ENCODE assay signal across 1 cellular context in the genomic region with DNA sequence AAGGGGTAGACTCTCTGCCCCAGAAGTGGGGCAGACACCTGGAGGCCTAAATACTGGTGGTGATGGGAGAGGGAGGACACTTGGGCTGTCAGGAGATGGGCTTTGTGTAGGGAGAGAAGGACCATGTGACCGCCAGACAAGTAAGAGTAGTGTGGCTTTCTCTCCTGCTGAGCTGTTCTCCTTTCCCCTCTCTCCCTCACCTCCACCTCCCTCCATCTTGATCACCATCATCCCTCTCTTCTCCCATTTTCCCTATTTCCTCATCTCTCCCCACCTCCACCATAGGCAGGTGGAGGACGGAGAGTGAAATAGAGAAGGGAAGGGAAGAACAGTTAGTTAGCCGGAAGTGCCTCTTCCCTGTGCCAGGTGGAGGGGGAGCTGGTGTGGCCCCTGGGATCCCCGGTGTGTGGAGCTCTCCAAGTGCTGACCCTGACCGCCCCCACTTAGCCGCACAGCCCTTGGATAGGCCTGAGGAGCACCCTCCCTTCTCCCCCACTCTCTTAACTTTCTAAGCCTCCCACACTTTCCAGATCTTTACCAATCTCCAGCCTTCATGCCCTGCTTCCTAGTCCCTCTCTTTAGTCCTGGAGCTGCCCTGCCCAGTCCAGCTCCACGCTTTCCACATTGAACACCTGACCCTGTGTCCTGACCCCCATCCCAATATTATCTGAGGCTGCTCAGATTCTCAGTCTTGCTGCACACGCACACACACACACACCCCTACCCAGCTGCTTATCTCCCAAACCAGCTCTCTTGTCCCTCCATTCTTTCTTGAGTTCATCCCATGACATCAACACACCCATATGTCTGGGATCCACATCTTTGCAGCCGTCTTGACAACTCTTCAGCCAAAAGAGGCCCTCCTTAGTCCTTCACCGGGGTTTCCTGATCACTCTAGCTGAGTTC.
TF ChIP-seq lines count a peak whose summit lies in the region.

No MANE protein-coding gene starts in this region.

TF ChIP-seq in K562, 482 proteins besides CTCF, POLR2A, EP300 and RAD21 (continued from another document and continues in another):
- TF ChIP-seq, protein P1, sequence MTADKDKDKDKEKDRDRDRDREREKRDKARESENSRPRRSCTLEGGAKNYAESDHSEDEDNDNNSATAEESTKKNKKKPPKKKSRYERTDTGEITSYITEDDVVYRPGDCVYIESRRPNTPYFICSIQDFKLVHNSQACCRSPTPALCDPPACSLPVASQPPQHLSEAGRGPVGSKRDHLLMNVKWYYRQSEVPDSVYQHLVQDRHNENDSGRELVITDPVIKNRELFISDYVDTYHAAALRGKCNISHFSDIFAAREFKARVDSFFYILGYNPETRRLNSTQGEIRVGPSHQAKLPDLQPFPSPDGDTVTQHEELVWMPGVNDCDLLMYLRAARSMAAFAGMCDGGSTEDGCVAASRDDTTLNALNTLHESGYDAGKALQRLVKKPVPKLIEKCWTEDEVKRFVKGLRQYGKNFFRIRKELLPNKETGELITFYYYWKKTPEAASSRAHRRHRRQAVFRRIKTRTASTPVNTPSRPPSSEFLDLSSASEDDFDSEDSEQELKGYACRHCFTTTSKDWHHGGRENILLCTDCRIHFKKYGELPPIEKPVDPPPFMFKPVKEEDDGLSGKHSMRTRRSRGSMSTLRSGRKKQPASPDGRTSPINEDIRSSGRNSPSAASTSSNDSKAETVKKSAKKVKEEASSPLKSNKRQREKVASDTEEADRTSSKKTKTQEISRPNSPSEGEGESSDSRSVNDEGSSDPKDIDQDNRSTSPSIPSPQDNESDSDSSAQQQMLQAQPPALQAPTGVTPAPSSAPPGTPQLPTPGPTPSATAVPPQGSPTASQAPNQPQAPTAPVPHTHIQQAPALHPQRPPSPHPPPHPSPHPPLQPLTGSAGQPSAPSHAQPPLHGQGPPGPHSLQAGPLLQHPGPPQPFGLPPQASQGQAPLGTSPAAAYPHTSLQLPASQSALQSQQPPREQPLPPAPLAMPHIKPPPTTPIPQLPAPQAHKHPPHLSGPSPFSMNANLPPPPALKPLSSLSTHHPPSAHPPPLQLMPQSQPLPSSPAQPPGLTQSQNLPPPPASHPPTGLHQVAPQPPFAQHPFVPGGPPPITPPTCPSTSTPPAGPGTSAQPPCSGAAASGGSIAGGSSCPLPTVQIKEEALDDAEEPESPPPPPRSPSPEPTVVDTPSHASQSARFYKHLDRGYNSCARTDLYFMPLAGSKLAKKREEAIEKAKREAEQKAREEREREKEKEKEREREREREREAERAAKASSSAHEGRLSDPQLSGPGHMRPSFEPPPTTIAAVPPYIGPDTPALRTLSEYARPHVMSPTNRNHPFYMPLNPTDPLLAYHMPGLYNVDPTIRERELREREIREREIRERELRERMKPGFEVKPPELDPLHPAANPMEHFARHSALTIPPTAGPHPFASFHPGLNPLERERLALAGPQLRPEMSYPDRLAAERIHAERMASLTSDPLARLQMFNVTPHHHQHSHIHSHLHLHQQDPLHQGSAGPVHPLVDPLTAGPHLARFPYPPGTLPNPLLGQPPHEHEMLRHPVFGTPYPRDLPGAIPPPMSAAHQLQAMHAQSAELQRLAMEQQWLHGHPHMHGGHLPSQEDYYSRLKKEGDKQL (CRISPR knock-in tag; IDR thresholded peaks at IDR 0.05; ENCODE audit: borderline replicate concordance): no peak
- TF ChIP-seq FOXK2 (conservative IDR thresholded peaks at IDR 0.05 in 1 of 2, IDR thresholded peaks at IDR 0.05 in 1 of 2; ENCODE audit: low read depth in 2 of 2) (peak; percentile 59 to 76; a peak in 3 of 4 replicates), DACH1 (IDR thresholded peaks at IDR 0.05; ENCODE audit: partially characterized antibody) (no peak), TRIM28 (IDR thresholded peaks at IDR 0.05) (0 out of 2 replicates have a peak, but pooled peaks have one; percentile 48), MAZ (CRISPR knock-in tag; conservative IDR thresholded peaks at IDR 0.05 in 1 of 2, IDR thresholded peaks at IDR 0.05 in 1 of 2) (peak in 1 of 2 experiments; percentile 57; a peak in 1 of 4 replicates), BHLHE40 (IDR thresholded peaks at IDR 0.05; ENCODE audit: low read length) (peak; percentile 67), GATA2 (CRISPR knock-in tag; IDR thresholded peaks at IDR 0.05) (peak; percentile 95), HDAC2 (IDR thresholded peaks at IDR 0.05) (peak; percentile 90), HIVEP1 (CRISPR knock-in tag; IDR thresholded peaks at IDR 0.05) (no peak), HOXB6 (CRISPR knock-in tag; IDR thresholded peaks at IDR 0.05; ENCODE audit: borderline replicate concordance) (no peak), CHD4 (IDR thresholded peaks at IDR 0.05; ENCODE audit: insufficient read depth, insufficient replicate concordance, low read depth, low read length, poor library complexity, severe bottlenecking) (no peak), KLF1 (tag; IDR thresholded peaks at IDR 0.05) (0 out of 2 replicates have a peak, but pooled peaks have one; percentile 64), NONO (IDR thresholded peaks at IDR 0.05; ENCODE audit: low read depth in 2 of 2, low read length in 1 of 2) (no peak), ZNF589 (CRISPR knock-in tag; IDR thresholded peaks at IDR 0.05; ENCODE audit: low read depth) (0 out of 2 replicates have a peak, but pooled peaks have one; percentile 67), LCOR (CRISPR knock-in tag; IDR thresholded peaks at IDR 0.05) (0 out of 2 replicates have a peak, but pooled peaks have one; percentile 48), ZNF584 (CRISPR knock-in tag; IDR thresholded peaks at IDR 0.05; ENCODE audit: low read depth) (peak; percentile 42; the same call in 1 of the 2 replicates), PHB2 (IDR thresholded peaks at IDR 0.05; ENCODE audit: low read depth) (peak; percentile 84), LARP7 (IDR thresholded peaks at IDR 0.05) (0 out of 2 replicates have a peak, but pooled peaks have one; percentile 58), SMARCA5 (IDR thresholded peaks at IDR 0.05) (no peak), KDM1A (IDR thresholded peaks at IDR 0.05) (peak; percentile 94 to 97), ELF2 (CRISPR knock-in tag; IDR thresholded peaks at IDR 0.05) (no peak), GTF2F1 (IDR thresholded peaks at IDR 0.05; ENCODE audit: low read depth, low read length) (no peak), ATF7 (IDR thresholded peaks at IDR 0.05) (peak; percentile 39; the same call in 1 of the 2 replicates), SMAD4 (CRISPR knock-in tag; conservative IDR thresholded peaks at IDR 0.05) (peak; percentile 91), KLF16 (IDR thresholded peaks at IDR 0.05) (peak; percentile 78; the same call in 1 of the 2 replicates), CBX8 (IDR thresholded peaks at IDR 0.05; ENCODE audit: borderline replicate concordance, extremely low read depth, low read depth, low read length, poor library complexity, severe bottlenecking) (no peak)
- TF ChIP-seq, protein P2, sequence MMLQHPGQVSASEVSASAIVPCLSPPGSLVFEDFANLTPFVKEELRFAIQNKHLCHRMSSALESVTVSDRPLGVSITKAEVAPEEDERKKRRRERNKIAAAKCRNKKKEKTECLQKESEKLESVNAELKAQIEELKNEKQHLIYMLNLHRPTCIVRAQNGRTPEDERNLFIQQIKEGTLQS (IDR thresholded peaks at IDR 0.05): peak; percentile 42; the same call in 1 of the 2 replicates
- TF ChIP-seq, protein P2 (CRISPR knock-in tag; conservative IDR thresholded peaks at IDR 0.05): no peak
- TF ChIP-seq, protein P3, sequence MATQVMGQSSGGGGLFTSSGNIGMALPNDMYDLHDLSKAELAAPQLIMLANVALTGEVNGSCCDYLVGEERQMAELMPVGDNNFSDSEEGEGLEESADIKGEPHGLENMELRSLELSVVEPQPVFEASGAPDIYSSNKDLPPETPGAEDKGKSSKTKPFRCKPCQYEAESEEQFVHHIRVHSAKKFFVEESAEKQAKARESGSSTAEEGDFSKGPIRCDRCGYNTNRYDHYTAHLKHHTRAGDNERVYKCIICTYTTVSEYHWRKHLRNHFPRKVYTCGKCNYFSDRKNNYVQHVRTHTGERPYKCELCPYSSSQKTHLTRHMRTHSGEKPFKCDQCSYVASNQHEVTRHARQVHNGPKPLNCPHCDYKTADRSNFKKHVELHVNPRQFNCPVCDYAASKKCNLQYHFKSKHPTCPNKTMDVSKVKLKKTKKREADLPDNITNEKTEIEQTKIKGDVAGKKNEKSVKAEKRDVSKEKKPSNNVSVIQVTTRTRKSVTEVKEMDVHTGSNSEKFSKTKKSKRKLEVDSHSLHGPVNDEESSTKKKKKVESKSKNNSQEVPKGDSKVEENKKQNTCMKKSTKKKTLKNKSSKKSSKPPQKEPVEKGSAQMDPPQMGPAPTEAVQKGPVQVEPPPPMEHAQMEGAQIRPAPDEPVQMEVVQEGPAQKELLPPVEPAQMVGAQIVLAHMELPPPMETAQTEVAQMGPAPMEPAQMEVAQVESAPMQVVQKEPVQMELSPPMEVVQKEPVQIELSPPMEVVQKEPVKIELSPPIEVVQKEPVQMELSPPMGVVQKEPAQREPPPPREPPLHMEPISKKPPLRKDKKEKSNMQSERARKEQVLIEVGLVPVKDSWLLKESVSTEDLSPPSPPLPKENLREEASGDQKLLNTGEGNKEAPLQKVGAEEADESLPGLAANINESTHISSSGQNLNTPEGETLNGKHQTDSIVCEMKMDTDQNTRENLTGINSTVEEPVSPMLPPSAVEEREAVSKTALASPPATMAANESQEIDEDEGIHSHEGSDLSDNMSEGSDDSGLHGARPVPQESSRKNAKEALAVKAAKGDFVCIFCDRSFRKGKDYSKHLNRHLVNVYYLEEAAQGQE (CRISPR knock-in tag; IDR thresholded peaks at IDR 0.05; ENCODE audit: low read depth): peak; percentile 38; the same call in 1 of the 2 replicates
- TF ChIP-seq, protein P4, sequence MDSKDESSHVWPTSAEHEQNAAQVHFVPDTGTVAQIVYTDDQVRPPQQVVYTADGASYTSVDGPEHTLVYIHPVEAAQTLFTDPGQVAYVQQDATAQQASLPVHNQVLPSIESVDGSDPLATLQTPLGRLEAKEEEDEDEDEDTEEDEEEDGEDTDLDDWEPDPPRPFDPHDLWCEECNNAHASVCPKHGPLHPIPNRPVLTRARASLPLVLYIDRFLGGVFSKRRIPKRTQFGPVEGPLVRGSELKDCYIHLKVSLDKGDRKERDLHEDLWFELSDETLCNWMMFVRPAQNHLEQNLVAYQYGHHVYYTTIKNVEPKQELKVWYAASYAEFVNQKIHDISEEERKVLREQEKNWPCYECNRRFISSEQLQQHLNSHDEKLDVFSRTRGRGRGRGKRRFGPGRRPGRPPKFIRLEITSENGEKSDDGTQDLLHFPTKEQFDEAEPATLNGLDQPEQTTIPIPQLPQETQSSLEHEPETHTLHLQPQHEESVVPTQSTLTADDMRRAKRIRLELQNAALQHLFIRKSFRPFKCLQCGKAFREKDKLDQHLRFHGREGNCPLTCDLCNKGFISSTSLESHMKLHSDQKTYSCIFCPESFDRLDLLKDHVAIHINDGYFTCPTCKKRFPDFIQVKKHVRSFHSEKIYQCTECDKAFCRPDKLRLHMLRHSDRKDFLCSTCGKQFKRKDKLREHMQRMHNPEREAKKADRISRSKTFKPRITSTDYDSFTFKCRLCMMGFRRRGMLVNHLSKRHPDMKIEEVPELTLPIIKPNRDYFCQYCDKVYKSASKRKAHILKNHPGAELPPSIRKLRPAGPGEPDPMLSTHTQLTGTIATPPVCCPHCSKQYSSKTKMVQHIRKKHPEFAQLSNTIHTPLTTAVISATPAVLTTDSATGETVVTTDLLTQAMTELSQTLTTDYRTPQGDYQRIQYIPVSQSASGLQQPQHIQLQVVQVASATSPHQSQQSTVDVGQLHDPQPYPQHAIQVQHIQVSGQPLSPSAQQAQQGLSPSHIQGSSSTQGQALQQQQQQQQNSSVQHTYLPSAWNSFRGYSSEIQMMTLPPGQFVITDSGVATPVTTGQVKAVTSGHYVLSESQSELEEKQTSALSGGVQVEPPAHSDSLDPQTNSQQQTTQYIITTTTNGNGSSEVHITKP (IDR thresholded peaks at IDR 0.05; ENCODE audit: partially characterized antibody): peak; percentile 12
- TF ChIP-seq, protein P5, sequence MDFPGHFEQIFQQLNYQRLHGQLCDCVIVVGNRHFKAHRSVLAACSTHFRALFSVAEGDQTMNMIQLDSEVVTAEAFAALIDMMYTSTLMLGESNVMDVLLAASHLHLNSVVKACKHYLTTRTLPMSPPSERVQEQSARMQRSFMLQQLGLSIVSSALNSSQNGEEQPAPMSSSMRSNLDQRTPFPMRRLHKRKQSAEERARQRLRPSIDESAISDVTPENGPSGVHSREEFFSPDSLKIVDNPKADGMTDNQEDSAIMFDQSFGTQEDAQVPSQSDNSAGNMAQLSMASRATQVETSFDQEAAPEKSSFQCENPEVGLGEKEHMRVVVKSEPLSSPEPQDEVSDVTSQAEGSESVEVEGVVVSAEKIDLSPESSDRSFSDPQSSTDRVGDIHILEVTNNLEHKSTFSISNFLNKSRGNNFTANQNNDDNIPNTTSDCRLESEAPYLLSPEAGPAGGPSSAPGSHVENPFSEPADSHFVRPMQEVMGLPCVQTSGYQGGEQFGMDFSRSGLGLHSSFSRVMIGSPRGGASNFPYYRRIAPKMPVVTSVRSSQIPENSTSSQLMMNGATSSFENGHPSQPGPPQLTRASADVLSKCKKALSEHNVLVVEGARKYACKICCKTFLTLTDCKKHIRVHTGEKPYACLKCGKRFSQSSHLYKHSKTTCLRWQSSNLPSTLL (IDR thresholded peaks at IDR 0.05): no peak
- TF ChIP-seq, protein P6, sequence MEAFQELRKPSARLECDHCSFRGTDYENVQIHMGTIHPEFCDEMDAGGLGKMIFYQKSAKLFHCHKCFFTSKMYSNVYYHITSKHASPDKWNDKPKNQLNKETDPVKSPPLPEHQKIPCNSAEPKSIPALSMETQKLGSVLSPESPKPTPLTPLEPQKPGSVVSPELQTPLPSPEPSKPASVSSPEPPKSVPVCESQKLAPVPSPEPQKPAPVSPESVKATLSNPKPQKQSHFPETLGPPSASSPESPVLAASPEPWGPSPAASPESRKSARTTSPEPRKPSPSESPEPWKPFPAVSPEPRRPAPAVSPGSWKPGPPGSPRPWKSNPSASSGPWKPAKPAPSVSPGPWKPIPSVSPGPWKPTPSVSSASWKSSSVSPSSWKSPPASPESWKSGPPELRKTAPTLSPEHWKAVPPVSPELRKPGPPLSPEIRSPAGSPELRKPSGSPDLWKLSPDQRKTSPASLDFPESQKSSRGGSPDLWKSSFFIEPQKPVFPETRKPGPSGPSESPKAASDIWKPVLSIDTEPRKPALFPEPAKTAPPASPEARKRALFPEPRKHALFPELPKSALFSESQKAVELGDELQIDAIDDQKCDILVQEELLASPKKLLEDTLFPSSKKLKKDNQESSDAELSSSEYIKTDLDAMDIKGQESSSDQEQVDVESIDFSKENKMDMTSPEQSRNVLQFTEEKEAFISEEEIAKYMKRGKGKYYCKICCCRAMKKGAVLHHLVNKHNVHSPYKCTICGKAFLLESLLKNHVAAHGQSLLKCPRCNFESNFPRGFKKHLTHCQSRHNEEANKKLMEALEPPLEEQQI (IDR thresholded peaks at IDR 0.05): peak; percentile 81
- TF ChIP-seq, protein P7, sequence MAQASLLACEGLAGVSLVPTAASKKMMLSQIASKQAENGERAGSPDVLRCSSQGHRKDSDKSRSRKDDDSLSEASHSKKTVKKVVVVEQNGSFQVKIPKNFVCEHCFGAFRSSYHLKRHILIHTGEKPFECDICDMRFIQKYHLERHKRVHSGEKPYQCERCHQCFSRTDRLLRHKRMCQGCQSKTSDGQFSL (CRISPR knock-in tag; IDR thresholded peaks at IDR 0.05): no peak
- TF ChIP-seq, protein P7 (tag; IDR thresholded peaks at IDR 0.05): no peak
